ENCODE assay signal across 1 cellular context in genomic region chr1:45205910-45206721, GRCh38.
TF ChIP-seq lines count a peak whose summit lies in the region.

ZSWIM5 (minus strand) TSS chr1:45206605; CDS start chr1:45206350, 255 bp downstream.

TF ChIP-seq in HepG2, 621 proteins besides CTCF, POLR2A, EP300 and RAD21 (continued from another document and continues in another):
- TF ChIP-seq ZNF710 (CRISPR knock-in tag; IDR thresholded peaks at IDR 0.05; ENCODE audit: borderline replicate concordance) (0 out of 2 replicates have a peak, but pooled peaks have one; percentile 30), MED13 (CRISPR knock-in tag; IDR thresholded peaks at IDR 0.05) (no peak; the same call in 1 of the 2 replicates), ZBTB7B (CRISPR knock-in tag; IDR thresholded peaks at IDR 0.05) (no peak; the same call in 1 of the 2 replicates), SOX6 (IDR thresholded peaks at IDR 0.05) (no peak), SOX6 (CRISPR knock-in tag; IDR thresholded peaks at IDR 0.05) (peak; percentile 34; the same call in 1 of the 2 replicates), SIN3B (IDR thresholded peaks at IDR 0.05; ENCODE audit: low read length) (no peak), ATF7 (IDR thresholded peaks at IDR 0.05) (no peak), ATF7 (CRISPR knock-in tag; IDR thresholded peaks at IDR 0.05) (no peak), POLR2G (IDR thresholded peaks at IDR 0.05; ENCODE audit: low read depth, low read length) (peak; percentile 75), MATR3 (CRISPR knock-in tag; IDR thresholded peaks at IDR 0.05) (no peak), THAP7 (CRISPR knock-in tag; IDR thresholded peaks at IDR 0.05) (no peak), MNT (IDR thresholded peaks at IDR 0.05) (no peak), FOXA1 (IDR thresholded peaks at IDR 0.05) (no peak), FOXA1 (CRISPR knock-in tag; IDR thresholded peaks at IDR 0.05) (no peak), ZNF281 (CRISPR knock-in tag; IDR thresholded peaks at IDR 0.05; ENCODE audit: borderline replicate concordance) (peak; percentile 33; the same call in 1 of the 2 replicates), ZNF570 (CRISPR knock-in tag; IDR thresholded peaks at IDR 0.05; ENCODE audit: borderline replicate concordance) (no peak), ZNF430 (CRISPR knock-in tag; IDR thresholded peaks at IDR 0.05) (no peak), JUND (CRISPR knock-in tag; IDR thresholded peaks at IDR 0.05) (no peak), ZNF530 (CRISPR knock-in tag; IDR thresholded peaks at IDR 0.05; ENCODE audit: low read depth) (no peak), STAT6 (CRISPR knock-in tag; IDR thresholded peaks at IDR 0.05; ENCODE audit: borderline replicate concordance) (no peak), TSC22D2 (CRISPR knock-in tag; IDR thresholded peaks at IDR 0.05; ENCODE audit: borderline replicate concordance) (no peak), ARNT (IDR thresholded peaks at IDR 0.05) (no peak), SATB2 (CRISPR knock-in tag; IDR thresholded peaks at IDR 0.05) (no peak), CSRNP2 (CRISPR knock-in tag; conservative IDR thresholded peaks at IDR 0.05; ENCODE audit: low read depth) (no peak), ERF (CRISPR knock-in tag; IDR thresholded peaks at IDR 0.05) (no peak), ARNTL (CRISPR knock-in tag; IDR thresholded peaks at IDR 0.05) (no peak), MED1 (CRISPR knock-in tag; IDR thresholded peaks at IDR 0.05) (0 out of 2 replicates have a peak, but pooled peaks have one; percentile 19), RFX3 (CRISPR knock-in tag; IDR thresholded peaks at IDR 0.05) (no peak), TEAD3 (CRISPR knock-in tag; optimal IDR thresholded peaks at IDR 0.05; ENCODE audit: borderline replicate concordance) (no peak), HBP1 (CRISPR knock-in tag; IDR thresholded peaks at IDR 0.05; ENCODE audit: low read depth) (no peak), HOXA9 (CRISPR knock-in tag; IDR thresholded peaks at IDR 0.05; ENCODE audit: borderline replicate concordance) (peak; percentile 55; the same call in 1 of the 2 replicates), RARA (CRISPR knock-in tag; IDR thresholded peaks at IDR 0.05) (no peak; the same call in none of the 2 replicates), POLR2AphosphoS2 (IDR thresholded peaks at IDR 0.05; ENCODE audit: low read depth, low read length) (no peak), HNRNPLL (IDR thresholded peaks at IDR 0.05; ENCODE audit: low read depth, low read length, poor library complexity, severe bottlenecking) (peak; percentile 90), FOXC1 (CRISPR knock-in tag; IDR thresholded peaks at IDR 0.05; ENCODE audit: borderline replicate concordance) (no peak)
- TF ChIP-seq, protein P1, sequence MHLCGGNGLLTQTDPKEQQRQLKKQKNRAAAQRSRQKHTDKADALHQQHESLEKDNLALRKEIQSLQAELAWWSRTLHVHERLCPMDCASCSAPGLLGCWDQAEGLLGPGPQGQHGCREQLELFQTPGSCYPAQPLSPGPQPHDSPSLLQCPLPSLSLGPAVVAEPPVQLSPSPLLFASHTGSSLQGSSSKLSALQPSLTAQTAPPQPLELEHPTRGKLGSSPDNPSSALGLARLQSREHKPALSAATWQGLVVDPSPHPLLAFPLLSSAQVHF (CRISPR knock-in tag; IDR thresholded peaks at IDR 0.05): no peak
- TF ChIP-seq, protein P2, sequence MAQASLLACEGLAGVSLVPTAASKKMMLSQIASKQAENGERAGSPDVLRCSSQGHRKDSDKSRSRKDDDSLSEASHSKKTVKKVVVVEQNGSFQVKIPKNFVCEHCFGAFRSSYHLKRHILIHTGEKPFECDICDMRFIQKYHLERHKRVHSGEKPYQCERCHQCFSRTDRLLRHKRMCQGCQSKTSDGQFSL (CRISPR knock-in tag; IDR thresholded peaks at IDR 0.05): no peak; the same call in 1 of the 2 replicates
- TF ChIP-seq, protein P3, sequence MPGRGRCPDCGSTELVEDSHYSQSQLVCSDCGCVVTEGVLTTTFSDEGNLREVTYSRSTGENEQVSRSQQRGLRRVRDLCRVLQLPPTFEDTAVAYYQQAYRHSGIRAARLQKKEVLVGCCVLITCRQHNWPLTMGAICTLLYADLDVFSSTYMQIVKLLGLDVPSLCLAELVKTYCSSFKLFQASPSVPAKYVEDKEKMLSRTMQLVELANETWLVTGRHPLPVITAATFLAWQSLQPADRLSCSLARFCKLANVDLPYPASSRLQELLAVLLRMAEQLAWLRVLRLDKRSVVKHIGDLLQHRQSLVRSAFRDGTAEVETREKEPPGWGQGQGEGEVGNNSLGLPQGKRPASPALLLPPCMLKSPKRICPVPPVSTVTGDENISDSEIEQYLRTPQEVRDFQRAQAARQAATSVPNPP (CRISPR knock-in tag; IDR thresholded peaks at IDR 0.05): no peak
- TF ChIP-seq, protein P4, sequence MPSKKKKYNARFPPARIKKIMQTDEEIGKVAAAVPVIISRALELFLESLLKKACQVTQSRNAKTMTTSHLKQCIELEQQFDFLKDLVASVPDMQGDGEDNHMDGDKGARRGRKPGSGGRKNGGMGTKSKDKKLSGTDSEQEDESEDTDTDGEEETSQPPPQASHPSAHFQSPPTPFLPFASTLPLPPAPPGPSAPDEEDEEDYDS (CRISPR knock-in tag; IDR thresholded peaks at IDR 0.05): no peak
- TF ChIP-seq, protein P5, sequence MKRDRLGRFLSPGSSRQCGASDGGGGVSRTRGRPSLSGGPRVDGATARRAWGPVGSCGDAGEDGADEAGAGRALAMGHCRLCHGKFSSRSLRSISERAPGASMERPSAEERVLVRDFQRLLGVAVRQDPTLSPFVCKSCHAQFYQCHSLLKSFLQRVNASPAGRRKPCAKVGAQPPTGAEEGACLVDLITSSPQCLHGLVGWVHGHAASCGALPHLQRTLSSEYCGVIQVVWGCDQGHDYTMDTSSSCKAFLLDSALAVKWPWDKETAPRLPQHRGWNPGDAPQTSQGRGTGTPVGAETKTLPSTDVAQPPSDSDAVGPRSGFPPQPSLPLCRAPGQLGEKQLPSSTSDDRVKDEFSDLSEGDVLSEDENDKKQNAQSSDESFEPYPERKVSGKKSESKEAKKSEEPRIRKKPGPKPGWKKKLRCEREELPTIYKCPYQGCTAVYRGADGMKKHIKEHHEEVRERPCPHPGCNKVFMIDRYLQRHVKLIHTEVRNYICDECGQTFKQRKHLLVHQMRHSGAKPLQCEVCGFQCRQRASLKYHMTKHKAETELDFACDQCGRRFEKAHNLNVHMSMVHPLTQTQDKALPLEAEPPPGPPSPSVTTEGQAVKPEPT (CRISPR knock-in tag; IDR thresholded peaks at IDR 0.05; ENCODE audit: low read depth): no peak
- TF ChIP-seq, protein P6, sequence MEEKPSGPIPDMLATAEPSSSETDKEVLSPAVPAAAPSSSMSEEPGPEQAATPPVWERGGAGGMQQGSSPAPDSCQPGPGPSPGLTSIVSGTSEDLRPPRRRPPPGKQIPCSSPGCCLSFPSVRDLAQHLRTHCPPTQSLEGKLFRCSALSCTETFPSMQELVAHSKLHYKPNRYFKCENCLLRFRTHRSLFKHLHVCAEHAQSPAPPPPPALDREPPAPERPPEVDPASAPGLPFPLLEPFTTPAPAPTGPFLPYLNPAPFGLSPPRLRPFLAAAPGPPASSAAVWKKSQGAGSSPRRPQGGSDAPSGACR (CRISPR knock-in tag; IDR thresholded peaks at IDR 0.05): no peak
